ENCODE assay signal across 25 cellular contexts in the genomic region with DNA sequence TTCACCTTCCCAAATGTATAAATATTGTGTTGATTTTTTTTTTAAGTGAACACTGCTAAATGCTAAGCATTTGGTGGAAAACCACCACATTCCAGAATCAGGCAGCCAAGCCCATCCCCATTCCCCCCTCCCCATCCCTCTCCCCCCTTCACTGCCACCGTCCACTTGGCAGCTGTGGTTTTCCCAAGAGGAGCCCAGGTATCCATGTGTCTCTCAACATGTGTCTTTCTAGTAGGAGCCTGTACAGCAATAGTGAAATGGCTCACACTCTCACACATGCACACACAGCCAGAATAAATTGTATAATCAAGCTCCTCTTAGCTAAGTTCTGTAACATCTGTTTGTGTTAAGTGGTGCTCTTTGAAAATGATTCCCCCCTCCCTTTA.
"Had no signal": no experiment of that assay in that cellular context is flagged by ENCODE, and none has a peak within 500 bp of the region (broad histone marks: within the 10 kb centered on the region; RNA-seq: fewer than 3 reads in every experiment).

No MANE protein-coding gene starts in this region.

- H3K4me3 Mint-ChIP-seq: activated CD4-positive, alpha-beta memory T cell treated with anti-CD3 and anti-CD28 coated beads for 36 hours; activated CD4-positive, alpha-beta T cell treated with anti-CD3 and anti-CD28 coated beads, Interleukin-2, amount 10 ng/mL, durations not matched to agents 7 days and 5 days; activated naive CD4-positive, alpha-beta T cell treated with anti-CD3 and anti-CD28 coated beads, Interleukin-2, amount 10 ng/mL, durations not matched to agents 7 days and 5 days; activated naive CD8-positive, alpha-beta T cell treated with anti-CD3 and anti-CD28 coated beads for 36 hours; activated T-helper 17 cell treated with anti-CD3 and anti-CD28 coated beads, Interleukin-2, amount 50 U/mL, for 72 hours; T-helper 1 cell treated with Interleukin-12 subunit alpha and Interleukin-12 subunit beta and Interleukin-4 antibody, amounts not matched to agents 30 μg/mL and 1 μg/mL, for 36 hours; WTC11 had no signal

- DNase-seq: activated CD4-positive, alpha-beta memory T cell treated with anti-CD3 and anti-CD28 coated beads for 36 hours; activated CD4-positive, alpha-beta T cell treated with anti-CD3 and anti-CD28 coated beads, Interleukin-2, amount 10 ng/mL, durations not matched to agents 7 days and 5 days; activated CD4-positive, CD25-positive, alpha-beta regulatory T cell treated with anti-CD3 and anti-CD28 coated beads, Interleukin-2, amount 50 U/mL, for 72 hours; activated CD8-positive, alpha-beta memory T cell treated with anti-CD3 and anti-CD28 coated beads for 24 hours; activated gamma-delta T cell treated with Interleukin-2 at 50 U/mL for 16 hours; activated naive CD4-positive, alpha-beta T cell treated with anti-CD3 and anti-CD28 coated beads, Interleukin-2, amount 10 ng/mL, durations not matched to agents 7 days and 5 days; activated naive CD8-positive, alpha-beta T cell treated with anti-CD3 and anti-CD28 coated beads for 36 hours; activated T-cell treated with anti-CD3 and anti-CD28 coated beads, Interleukin-2, amount 50 U/mL, for 48 hours; central memory CD4-positive, alpha-beta T cell; Kasumi-1; KBM-7; NCI-H1436; NCI-H1694 treated with DMSO at 0.1 percent for 48 hours; NCI-H2029 treated with DMSO at 0.1 percent for 48 hours; NCI-H2171 treated with DMSO at 0.1 percent for 48 hours; NCI-H226; NCI-H69; PC-3; SHP77 had no signal

- ATAC-seq: activated T-helper 17 cell treated with anti-CD3 and anti-CD28 coated beads, Interleukin-2, amount 50 U/mL, for 72 hours; PC-3 had no signal

- H3K4me3 ChIP-seq: SJSA1 had no signal

- H3K9me3 ChIP-seq: SJSA1 had no signal

- H3K9me3 Mint-ChIP-seq: activated CD4-positive, alpha-beta memory T cell treated with anti-CD3 and anti-CD28 coated beads for 36 hours; activated CD4-positive, alpha-beta T cell treated with anti-CD3 and anti-CD28 coated beads, Interleukin-2, amount 10 ng/mL, durations not matched to agents 7 days and 5 days; activated naive CD4-positive, alpha-beta T cell treated with anti-CD3 and anti-CD28 coated beads, Interleukin-2, amount 10 ng/mL, durations not matched to agents 7 days and 5 days; activated naive CD8-positive, alpha-beta T cell treated with anti-CD3 and anti-CD28 coated beads for 36 hours; activated T-helper 17 cell treated with anti-CD3 and anti-CD28 coated beads, Interleukin-2, amount 50 U/mL, for 72 hours; T-helper 1 cell treated with Interleukin-12 subunit alpha and Interleukin-12 subunit beta and Interleukin-4 antibody, amounts not matched to agents 30 μg/mL and 1 μg/mL, for 36 hours; WTC11 had no signal

- FAIRE-seq: bronchial epithelial cell, RCC 7860 had no signal

- H3K27me3 ChIP-seq: SJSA1 had no signal

- H3K4me1 Mint-ChIP-seq: activated CD4-positive, alpha-beta T cell treated with anti-CD3 and anti-CD28 coated beads, Interleukin-2, amount 10 ng/mL, durations not matched to agents 7 days and 5 days; activated T-helper 17 cell treated with anti-CD3 and anti-CD28 coated beads, Interleukin-2, amount 50 U/mL, for 72 hours had no signal

- H3K36me3 ChIP-seq: SJSA1 had no signal

- H3K27ac Mint-ChIP-seq: activated CD4-positive, alpha-beta memory T cell treated with anti-CD3 and anti-CD28 coated beads for 36 hours; activated CD4-positive, alpha-beta T cell treated with anti-CD3 and anti-CD28 coated beads, Interleukin-2, amount 10 ng/mL, durations not matched to agents 7 days and 5 days; activated naive CD4-positive, alpha-beta T cell treated with anti-CD3 and anti-CD28 coated beads, Interleukin-2, amount 10 ng/mL, durations not matched to agents 7 days and 5 days; activated naive CD8-positive, alpha-beta T cell treated with anti-CD3 and anti-CD28 coated beads for 36 hours; activated T-helper 17 cell treated with anti-CD3 and anti-CD28 coated beads, Interleukin-2, amount 50 U/mL, for 72 hours; T-helper 1 cell treated with Interleukin-12 subunit alpha and Interleukin-12 subunit beta and Interleukin-4 antibody, amounts not matched to agents 30 μg/mL and 1 μg/mL, for 36 hours; WTC11 had no signal

- H3K36me3 Mint-ChIP-seq: activated CD4-positive, alpha-beta memory T cell treated with anti-CD3 and anti-CD28 coated beads for 36 hours; activated naive CD4-positive, alpha-beta T cell treated with anti-CD3 and anti-CD28 coated beads, Interleukin-2, amount 10 ng/mL, durations not matched to agents 7 days and 5 days; activated naive CD8-positive, alpha-beta T cell treated with anti-CD3 and anti-CD28 coated beads for 36 hours; WTC11 had no signal

- H3K27ac ChIP-seq: SJSA1 had no signal

- H3K4me1 ChIP-seq: SJSA1 had no signal
